8 cellular contexts compared by ENCODE assay signal in genomic region chr3:120595788-120596115, GRCh38. TPM values are rescaled to one million over a fixed set of nuclear protein-coding genes. Genes with fewer than 3 reads are reported as not detected.
A peak's percentile ranks its signal among the peaks of the same experiment; 100 is the strongest.
DNase-seq lines count a peak whose midpoint lies in the region; TF ChIP-seq lines count a peak whose summit lies in the region.

No MANE protein-coding gene starts in this region.

- peaks cover 6% of the 10 kb centered on the region for H3K4me1 Mint-ChIP-seq in progenitor cell of endocrine pancreas (ENCODE audit: low read depth)

- H3K27ac ChIP-seq in DOHH2 (ENCODE audit: low read depth, low read length) (no peak overlapping the region), RWPE1 (peak overlapping the region; percentile 80), esophagus squamous epithelium (peak overlapping the region; percentile 88 to 97 (median 92))

- H3K4me1 ChIP-seq in DOHH2 (ENCODE audit: control insufficient read depth, low read length): peaks cover 16% of the 10 kb centered on the region
- H3K4me1 ChIP-seq in esophagus squamous epithelium: peaks cover 5 to 48% (median 20%) of the 10 kb centered on the region in 3 donors

- peaks cover 36% of the 10 kb centered on the region for H3K79me2 ChIP-seq in DOHH2 (ENCODE audit: control insufficient read depth, low read length)

- WGBS in esophagus squamous epithelium, 2 donors: 0% methylated on average over 1 to 2 of the region's 4 CpGs

- H3K4me3 Mint-ChIP-seq in progenitor cell of endocrine pancreas (ENCODE audit: low read depth): peak overlapping the region; percentile 90

- no peaks in the 10 kb centered on the region for H3F3A ChIP-seq in DOHH2 (ENCODE audit: control insufficient read depth, insufficient read depth)

- no peak for TF ChIP-seq POLR2A in esophagus squamous epithelium (IDR thresholded peaks at IDR 0.05)

- no peaks in the 10 kb centered on the region for H3K27me3 ChIP-seq in DOHH2 (ENCODE audit: control insufficient read depth, low read length)
- H3K27me3 ChIP-seq in esophagus squamous epithelium: no peaks in the 10 kb centered on the region

- H3K9me3 ChIP-seq in DOHH2 (ENCODE audit: control insufficient read depth, insufficient read depth, low read length): no peaks in the 10 kb centered on the region
- no peaks in the 10 kb centered on the region for H3K9me3 ChIP-seq in esophagus squamous epithelium

- CTCF ChIA-PET in RWPE1 (lab: Yijun Ruan, JAX): interaction anchor here (1.1 to 1.2 kb wide), 2 partner anchors 35 to 37 kb away, joined by 3 to 4 read pairs; no protein-coding TSS in a partner anchor

- peak overlapping the region; percentile 84 for H3K4me2 ChIP-seq in DOHH2 (ENCODE audit: low read length)

- H4K20me1 ChIP-seq in DOHH2 (ENCODE audit: control insufficient read depth, insufficient read depth, low read depth, low read length): peaks cover 3% of the 10 kb centered on the region; the same call in 1 of the 2 replicates

- POLR2A ChIA-PET in RWPE1 (lab: Yijun Ruan, JAX; ENCODE audit: low non-redundant PET): interaction anchor here (0.6 to 1.0 kb wide), 2 partner anchors 39 to 198 kb away, joined by 3 to 5 read pairs; no protein-coding TSS in a partner anchor

- intact Hi-C loops in esophagus squamous epithelium (cut with DNase I): no loop called here

- no peaks in the 10 kb centered on the region for H3K9me3 Mint-ChIP-seq in progenitor cell of endocrine pancreas (ENCODE audit: low read depth)

- TF ChIP-seq CTCF in DOHH2 (IDR thresholded peaks at IDR 0.05; ENCODE audit: low read depth, low read length, poor library complexity, severe bottlenecking): no peak
- TF ChIP-seq CTCF in RWPE1 (conservative IDR thresholded peaks at IDR 0.05; ENCODE audit: low read depth): no peak
- TF ChIP-seq CTCF in esophagus squamous epithelium (IDR thresholded peaks at IDR 0.05): no peak
- TF ChIP-seq CTCF in progenitor cell of endocrine pancreas (IDR thresholded peaks at IDR 0.05; ENCODE audit: unreplicated experiment): no peak

- H3K36me3 Mint-ChIP-seq in progenitor cell of endocrine pancreas (ENCODE audit: insufficient read depth): peaks cover 3% of the 10 kb centered on the region

- H3K4me3 ChIP-seq in DOHH2 (ENCODE audit: low read length) (peak overlapping the region; percentile 98), esophagus squamous epithelium (peak overlapping the region; percentile 57 to 88 (median 78))

- no peaks in the 10 kb centered on the region for H3K9me2 ChIP-seq in DOHH2 (replicated peaks; ENCODE audit: control insufficient read depth, low read length)

- DNase-seq in RWPE1 (ENCODE audit: low spot score) (no peak), esophagus squamous epithelium (lab: John Stamatoyannopoulos, UW) (no peak), progenitor cell of endocrine pancreas (ENCODE audit: low spot score, unreplicated experiment) (no peak), NCI-H1694 (lab: John Stamatoyannopoulos, UW) (no peak), DMS 273 treated with DMSO at 0.1 percent for 48 hours (lab: John Stamatoyannopoulos, UW) (no peak), D341Med (ENCODE audit: low spot score) (no peak)
- DNase-seq in effector CD4-positive, alpha-beta T cell: no peak

- H3K36me3 ChIP-seq in DOHH2 (ENCODE audit: control insufficient read depth, low read length) (peaks cover 39% of the 10 kb centered on the region), esophagus squamous epithelium (peaks cover 0 to 31% (median 0%) of the 10 kb centered on the region in 3 donors)

- H3K27ac Mint-ChIP-seq in progenitor cell of endocrine pancreas: peak overlapping the region; percentile 99

- H3K27me3 Mint-ChIP-seq in progenitor cell of endocrine pancreas: no peaks in the 10 kb centered on the region

RNA-seq across cellular contexts. Expression of gene NDUFB4, which starts 0.4 kb away (rescaled TPM):
- total RNA-seq in esophagus squamous epithelium: 100 to 1,000 TPM in 3 of 4 donors, 10 to 100 TPM in 1; 81.4 to 197 (median 119) TPM
- total RNA-seq in progenitor cell of endocrine pancreas: 162 and 165 TPM in 2 replicates
